In genomic region chr4:4578981-4579380, GRCh38 we compare ENCODE assay signal across 1 cellular context.
TF ChIP-seq lines count a peak whose summit lies in the region.

No MANE protein-coding gene starts in this region.

TF ChIP-seq in GM23338, 12 proteins besides CTCF, POLR2A, EP300 and RAD21 (continued from another document):
- no peak for TF ChIP-seq ZNF462 (CRISPR knock-in tag; IDR thresholded peaks at IDR 0.05)
- no peak for TF ChIP-seq POLR2AphosphoS5 (IDR thresholded peaks at IDR 0.05; ENCODE audit: low read depth)
- no peak for TF ChIP-seq ETS1 (IDR thresholded peaks at IDR 0.05)
- TF ChIP-seq ZNF331 (CRISPR knock-in tag; IDR thresholded peaks at IDR 0.05; ENCODE audit: low read depth) = no peak
